Comparison of ENCODE assay signal across 27 cellular contexts in the genomic region with DNA sequence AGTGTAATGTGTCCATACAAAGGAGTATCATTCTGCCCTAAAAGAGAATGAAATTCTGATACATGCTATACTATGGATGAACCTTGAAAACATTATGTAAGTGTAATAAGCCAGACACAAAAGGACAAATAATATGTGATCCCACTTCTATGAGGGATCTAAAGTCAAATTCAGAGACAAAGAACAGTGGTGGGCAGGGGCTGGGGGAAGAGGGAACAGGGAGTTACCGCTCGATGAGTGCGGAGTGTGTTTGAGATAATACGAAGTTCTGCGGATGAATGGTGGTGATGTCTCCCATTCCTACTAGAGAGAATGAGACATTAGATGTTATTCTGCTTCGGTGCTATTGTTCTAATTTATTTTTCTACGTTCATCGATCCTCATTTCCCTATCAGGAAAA. TPM values are rescaled to one million over a fixed set of nuclear protein-coding genes. Genes with fewer than 3 reads are reported as not detected.
"Had no signal": no experiment of that assay in that cellular context is flagged by ENCODE, and none has a peak within 500 bp of the region (broad histone marks: within the 10 kb centered on the region; RNA-seq: fewer than 3 reads in every experiment).

No MANE protein-coding gene starts in this region.

- H3K27ac ChIP-seq: brain microvascular endothelial cell, cardiac muscle cell, RWPE1, SJCRH30 had no signal

- H3K4me3 ChIP-seq: cardiac muscle cell, MG63, SJCRH30 had no signal

- H3K27me3 ChIP-seq: brain microvascular endothelial cell, cardiac muscle cell, MG63, SJCRH30 had no signal

- DNase-seq: activated CD4-positive, alpha-beta T cell treated with anti-CD3 and anti-CD28 coated beads for 4 hours; activated CD4-positive, alpha-beta T cell treated with anti-CD3 and anti-CD28 coated beads, Interleukin-2, amount 50 U/mL, for 4 hours; activated CD8-positive, alpha-beta memory T cell treated with anti-CD3 and anti-CD28 coated beads, Interleukin-2, amount 50 U/mL, for 48 hours; activated CD8-positive, alpha-beta T cell treated with anti-CD3 and anti-CD28 coated beads, Interleukin-2, amount 10 ng/mL, durations not matched to agents 7 days and 5 days; activated effector memory CD4-positive, alpha-beta T cell treated with anti-CD3 and anti-CD28 coated beads, Interleukin-2, amount 50 U/mL, for 16 hours; activated naive CD8-positive, alpha-beta T cell treated with anti-CD3 and anti-CD28 coated beads for 36 hours; activated T-cell treated with anti-CD3 and anti-CD28 coated beads, Interleukin-2, amount 50 U/mL, for 4 hours; brain microvascular endothelial cell; MG63; NCI-H1105; NCI-H1436; NCI-H1694 treated with DMSO at 0.1 percent for 48 hours; NCI-H2029 treated with DMSO at 0.1 percent for 48 hours; NCI-H345; NCI-H510A; NCI-H526 treated with DMSO at 0.1 percent for 48 hours; NCI-H82; NK-92 treated with Interleukin-12 subunit alpha and Interleukin-12 subunit beta, amount 100 ng/mL, for 24 hours; OCI-M1; Right ventricle myocardium superior; SJCRH30; SW 1271 had no signal

- H3K27me3 Mint-ChIP-seq: activated naive CD8-positive, alpha-beta T cell treated with anti-CD3 and anti-CD28 coated beads for 36 hours had no signal

- ATAC-seq: activated CD4-positive, CD25-positive, alpha-beta regulatory T cell treated with anti-CD3 and anti-CD28 coated beads, Interleukin-2, amount 50 U/mL, for 24 hours; activated CD8-positive, alpha-beta T cell treated with anti-CD3 and anti-CD28 coated beads, Interleukin-2, amount 10 ng/mL, durations not matched to agents 7 days and 5 days; activated T-cell treated with anti-CD3 and anti-CD28 coated beads, Interleukin-2, amount 50 U/mL, for 4 hours; Panc1; SK-N-SH treated with all-trans-retinoic acid at 6 μM for 48 hours had no signal

- H3K4me1 Mint-ChIP-seq: activated naive CD8-positive, alpha-beta T cell treated with anti-CD3 and anti-CD28 coated beads for 36 hours had no signal

- H3K27ac Mint-ChIP-seq: activated CD8-positive, alpha-beta T cell treated with anti-CD3 and anti-CD28 coated beads, Interleukin-2, amount 10 ng/mL, durations not matched to agents 7 days and 5 days had no signal

- H3K36me3 ChIP-seq: cardiac muscle cell had no signal

- H3K4me1 ChIP-seq: SJCRH30 had no signal

- H3K4me3 Mint-ChIP-seq: activated CD8-positive, alpha-beta T cell treated with anti-CD3 and anti-CD28 coated beads, Interleukin-2, amount 10 ng/mL, durations not matched to agents 7 days and 5 days; activated naive CD8-positive, alpha-beta T cell treated with anti-CD3 and anti-CD28 coated beads for 36 hours; activated T-cell treated with anti-CD3 and anti-CD28 coated beads, Interleukin-2, amount 50 U/mL, for 4 hours had no signal

- H3K9me3 Mint-ChIP-seq: activated naive CD8-positive, alpha-beta T cell treated with anti-CD3 and anti-CD28 coated beads for 36 hours; activated T-cell treated with anti-CD3 and anti-CD28 coated beads, Interleukin-2, amount 50 U/mL, for 4 hours had no signal

- H3K9me3 ChIP-seq: MG63, SJCRH30 had no signal

RNA-seq across cellular contexts. Expression of a gene that starts 46.1 kb away (rescaled TPM):
- total RNA-seq: SJCRH30 had no signal
